In the genomic region with DNA sequence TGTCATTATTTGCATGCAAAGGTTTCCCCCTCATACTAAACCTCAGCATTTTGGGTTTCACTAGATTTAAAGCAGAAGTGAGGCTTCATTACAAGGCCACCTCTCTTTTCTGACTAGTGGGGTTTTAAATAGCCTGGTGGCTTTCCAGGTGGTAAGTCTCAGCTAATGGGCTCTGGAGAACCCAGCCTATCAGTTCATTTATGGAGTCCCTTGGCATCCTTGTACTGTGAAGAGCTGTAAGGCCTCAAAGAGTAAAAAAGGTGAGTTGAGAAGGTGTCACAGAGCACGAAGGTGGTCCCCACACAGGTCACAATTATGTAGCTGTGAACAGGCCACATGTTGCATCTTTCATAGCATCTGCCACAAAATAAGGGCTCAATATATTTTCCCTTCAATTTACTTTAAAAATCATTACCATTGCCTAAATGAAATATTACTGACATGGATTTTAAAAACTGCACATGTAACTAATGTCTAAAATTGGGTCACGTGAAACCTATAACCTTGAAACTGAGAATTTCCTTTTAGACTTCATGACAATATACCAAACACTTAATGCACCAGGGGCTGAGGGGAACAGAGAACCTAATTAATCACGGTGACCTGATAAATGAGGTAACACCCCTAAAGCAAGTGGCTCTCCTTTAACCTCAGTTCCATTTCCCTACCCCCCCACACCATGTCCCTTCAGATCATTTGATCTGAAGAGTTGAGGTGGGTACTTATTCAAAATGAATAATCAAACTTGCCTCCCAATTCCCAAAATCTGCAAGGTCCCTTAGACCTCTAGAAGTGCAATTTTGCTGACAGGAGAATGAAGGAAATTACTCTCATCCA, we compare ENCODE assay signal across 8 cellular contexts. TPM values are rescaled to one million over a fixed set of nuclear protein-coding genes. Genes with fewer than 3 reads are reported as not detected.
DNase-seq lines count a peak whose midpoint lies in the region; ATAC-seq and TF ChIP-seq lines count a peak whose summit lies in the region.

No MANE protein-coding gene starts in this region.

- CTCF ChIA-PET in mammary epithelial cell (lab: Charles Lee; ENCODE audit: low non-redundant PET), result no interaction called here

- intact Hi-C loops in mammary epithelial cell (cut with micrococcal nuclease), result loop anchor here (2.0 to 5.0 kb wide), 2 partner anchors 35 to 117 kb away; partner anchors contain the start of gene TOP2B

- in situ Hi-C loops in mammary epithelial cell (cut with MboI; ENCODE audit: low sequenced_read_pairs in 2 of 2), result no loop called here

- no peaks in the 10 kb centered on the region for H3F3A ChIP-seq in neural progenitor cell (ENCODE audit: low read depth)

- peaks cover 4% of the 10 kb centered on the region for H3K9me3 Mint-ChIP-seq in neural progenitor cell

- peaks cover 24% of the 10 kb centered on the region for H3K4me1 Mint-ChIP-seq in neural progenitor cell

- H3K27ac Mint-ChIP-seq in neural progenitor cell, result no peak overlapping the region

- H2AFZ ChIP-seq in mammary epithelial cell (ENCODE audit: low read depth, low read length), result no peak overlapping the region
- no peak overlapping the region for H2AFZ ChIP-seq in neural progenitor cell (replicated peaks)

- H4K20me1 ChIP-seq in mammary epithelial cell (ENCODE audit: insufficient read depth, low read length) (no peaks in the 10 kb centered on the region), neural progenitor cell (ENCODE audit: low read depth) (no peaks in the 10 kb centered on the region)

- dilution Hi-C loops in mammary epithelial cell (cut with HindIII; ENCODE audit: low sequenced_read_pairs), result no loop called here

- peak; percentile 64 for ATAC-seq in GM21367 (IDR thresholded peaks at IDR 0.05; ENCODE audit: unreplicated experiment)
- ATAC-seq in HG03558 (IDR thresholded peaks at IDR 0.05; ENCODE audit: extremely low read depth, unreplicated experiment), result peak; percentile 62

- peak overlapping the region; percentile 2 for H3K27ac ChIP-seq in mammary epithelial cell (ENCODE audit: insufficient read depth, low read depth, low read length)
- H3K27ac ChIP-seq in neural progenitor cell, result no peak overlapping the region

- 67% methylated on average over 3 of the region's 3 CpGs for WGBS in mammary epithelial cell (ENCODE audit: low coverage, missing lambda C conversion rate)

- peaks cover 15% of the 10 kb centered on the region for H3K4me1 ChIP-seq in mammary epithelial cell (ENCODE audit: insufficient read depth, low read length)
- H3K4me1 ChIP-seq in neural progenitor cell, result peaks cover 10% of the 10 kb centered on the region

- peaks cover 14% of the 10 kb centered on the region for H3K36me3 Mint-ChIP-seq in neural progenitor cell

- H3K9ac ChIP-seq in mammary epithelial cell (ENCODE audit: insufficient read depth, low read length) (peak overlapping the region; percentile 11), neural progenitor cell (peak overlapping the region; percentile 54)

- H3K27me3 ChIP-seq in mammary epithelial cell (ENCODE audit: insufficient read depth, low read length), result no peaks in the 10 kb centered on the region
- H3K27me3 ChIP-seq in neural progenitor cell, result peaks cover 7% of the 10 kb centered on the region

- H3K4me3 ChIP-seq in mammary epithelial cell (replicated peaks in 1 of 3; ENCODE audit: insufficient read depth in 1 of 3, low read depth in 2 of 3, low read length in 3 of 3), result peak overlapping the region; percentile 51 to 94 (median 59)
- peak overlapping the region; percentile 93 for H3K4me3 ChIP-seq in neural progenitor cell

- DNase-seq in GM10266 (ENCODE audit: extremely low spot score), result peak; percentile 76
- DNase-seq in mammary epithelial cell, result no peak
- peak; percentile 4 for DNase-seq in neural progenitor cell (ENCODE audit: low spot score)
- no peak for DNase-seq in NCI-H82 treated with DMSO at 0.1 percent for 48 hours (lab: John Stamatoyannopoulos, UW; ENCODE audit: unreplicated experiment)
- no peak for DNase-seq in midbrain (lab: John Stamatoyannopoulos, UW)
- no peak for DNase-seq in NCI-H1105 (lab: John Stamatoyannopoulos, UW)

- H3K4me2 ChIP-seq in mammary epithelial cell (ENCODE audit: insufficient read depth, low read depth, low read length), result peak overlapping the region; percentile 85
- H3K4me2 ChIP-seq in neural progenitor cell, result peak overlapping the region; percentile 83

- no peaks in the 10 kb centered on the region for H3K9me3 ChIP-seq in mammary epithelial cell (replicated peaks; ENCODE audit: insufficient read depth, low read length)
- no peaks in the 10 kb centered on the region for H3K9me3 ChIP-seq in neural progenitor cell (ENCODE audit: low read depth)

- peaks cover under 1% of the 10 kb centered on the region for H3K27me3 Mint-ChIP-seq in neural progenitor cell (ENCODE audit: insufficient read depth, low read depth)

- TSS peak; percentile 24 for BruUV-seq in mammary epithelial cell (replicated peaks; lab: Mats Ljungman, UMichigan)

- H3K36me3 ChIP-seq in mammary epithelial cell (ENCODE audit: insufficient read depth, low read length) (peaks cover 4% of the 10 kb centered on the region), neural progenitor cell (no peaks in the 10 kb centered on the region)

- peaks cover 38% of the 10 kb centered on the region for H3K79me2 ChIP-seq in mammary epithelial cell (ENCODE audit: insufficient read depth, low read length)
- H3K79me2 ChIP-seq in neural progenitor cell (ENCODE audit: low read depth), result peaks cover 39% of the 10 kb centered on the region

- no peak for TF ChIP-seq CTCF in GM10266 (IDR thresholded peaks at IDR 0.05; ENCODE audit: control insufficient read depth, insufficient read depth, low read depth, missing control alignments)
- no peak for TF ChIP-seq CTCF in mammary epithelial cell (conservative IDR thresholded peaks at IDR 0.05 in 1 of 2, IDR thresholded peaks at IDR 0.05 in 1 of 2; ENCODE audit: extremely low read depth in 1 of 2, insufficient read depth in 1 of 2, low read depth in 1 of 2, low read length in 2 of 2)
- TF ChIP-seq CTCF in neural progenitor cell (IDR thresholded peaks at IDR 0.05), result no peak

- peak overlapping the region; percentile 93 for H3K4me3 Mint-ChIP-seq in neural progenitor cell

RNA-seq across cellular contexts. Expression of gene NGLY1, which starts 1.3 kb away (rescaled TPM):
- total RNA-seq in mammary epithelial cell, result 10 to 100 TPM; 23.3 to 30.9 TPM
- 6.6 TPM for polyA plus RNA-seq in mammary epithelial cell
- polyA minus RNA-seq in mammary epithelial cell, result 12.2 TPM
- 37.7 and 45.0 TPM in 2 replicates for total RNA-seq in neural progenitor cell (ENCODE audit: low replicate concordance)

RNA-seq across cellular contexts. Expression of gene OXSM, which starts 7.9 kb away (rescaled TPM):
- 10 to 100 TPM; 11.5 to 12.2 TPM for total RNA-seq in mammary epithelial cell
- 16.3 TPM for polyA plus RNA-seq in mammary epithelial cell
- polyA minus RNA-seq in mammary epithelial cell, result not detected
- total RNA-seq in neural progenitor cell (ENCODE audit: low replicate concordance), result 1.6 and 2.1 TPM in 2 replicates

Comparison
In these comparisons a context has a peak if more than half of its experiments do, and no peak if none do; other contexts are left out.
1. DNase-seq: peak in GM10266 (single experiment) and neural progenitor cell (single experiment); none in mammary epithelial cell (single experiment), NCI-H82 treated with DMSO at 0.1 percent for 48 hours (single experiment), midbrain (single experiment) and NCI-H1105 (single experiment).